In genomic region chr7:157269341-157270059, GRCh38 we compare ENCODE assay signal across 27 cellular contexts.
DNase-seq lines count a peak whose midpoint lies in the region; ATAC-seq and TF ChIP-seq lines count a peak whose summit lies in the region.
"Had no signal": no experiment of that assay in that cellular context is flagged by ENCODE, and none has a peak within 500 bp of the region (broad histone marks: within the 10 kb centered on the region; RNA-seq: fewer than 3 reads in every experiment).

No MANE protein-coding gene starts in this region.

- H3K27ac Mint-ChIP-seq in activated naive CD8-positive, alpha-beta T cell = peak overlapping the region; percentile 54
- no peak overlapping the region for H3K27ac Mint-ChIP-seq in activated naive CD8-positive, alpha-beta T cell treated with anti-CD3 and anti-CD28 coated beads for 36 hours

- no peak for DNase-seq in activated naive CD8-positive, alpha-beta T cell treated with anti-CD3 and anti-CD28 coated beads for 36 hours
- DNase-seq in left lobe of liver (ENCODE audit: low spot score) (peak; percentile 33), suprapubic skin (ENCODE audit: low spot score in 2 of 2) (peak; percentile 44 to 48), GOT3 (lab: John Stamatoyannopoulos, UW) (no peak)
- no peak for DNase-seq in stimulated activated CD4-positive, alpha-beta T cell treated with anti-CD3 and anti-CD28 coated beads, Interleukin-12 subunit alpha, Interleukin-12 subunit beta, amount 100 ng/mL, for 4 hours
- no peak for DNase-seq in activated CD4-positive, alpha-beta T cell treated with anti-CD3 and anti-CD28 coated beads for 48 hours
- DNase-seq: ACHN; adrenal gland; brain microvascular endothelial cell; colonic mucosa; EL; foreskin melanocyte; KBM-7; left colon; naive thymus-derived CD4-positive, alpha-beta T cell; NCI-H1436 treated with DMSO at 0.1 percent for 48 hours; NCI-H510A treated with DMSO at 0.1 percent for 48 hours; NK-92 treated with Interleukin-12 subunit alpha and Interleukin-12 subunit beta, amount 100 ng/mL, for 24 hours; retina; SHP77; stimulated activated CD4-positive, alpha-beta T cell treated with anti-CD3 and anti-CD28 coated beads, Interleukin-2, amount 100 ng/mL, for 48 hours; stimulated activated naive CD4-positive, alpha-beta T cell; SW 1271 had no signal

- no peak overlapping the region for H3K4me3 Mint-ChIP-seq in activated naive CD8-positive, alpha-beta T cell
- no peak overlapping the region for H3K4me3 Mint-ChIP-seq in activated naive CD8-positive, alpha-beta T cell treated with anti-CD3 and anti-CD28 coated beads for 36 hours

- H3K4me1 ChIP-seq in suprapubic skin = peaks cover 31% of the 10 kb centered on the region

- ATAC-seq in left lobe of liver = no peak
- ATAC-seq: HCT116; left colon; naive thymus-derived CD4-positive, alpha-beta T cell had no signal

- WGBS in suprapubic skin = 86% methylated on average over 16 of the region's 16 CpGs

- H3K27me3 Mint-ChIP-seq in activated naive CD8-positive, alpha-beta T cell = no peaks in the 10 kb centered on the region
- no peaks in the 10 kb centered on the region for H3K27me3 Mint-ChIP-seq in activated naive CD8-positive, alpha-beta T cell treated with anti-CD3 and anti-CD28 coated beads for 36 hours
- H3K27me3 Mint-ChIP-seq: naive thymus-derived CD4-positive, alpha-beta T cell had no signal

- H3K4me3 ChIP-seq in suprapubic skin = no peak overlapping the region
- H3K4me3 ChIP-seq: adrenal gland, colonic mucosa, PC-9 had no signal

- peaks cover 40% of the 10 kb centered on the region for H3K36me3 ChIP-seq in suprapubic skin
- H3K36me3 ChIP-seq: colonic mucosa had no signal

- TF ChIP-seq CTCF in VCaP (conservative IDR thresholded peaks at IDR 0.05) (no peak), suprapubic skin (IDR thresholded peaks at IDR 0.05) (no peak)

- no peaks in the 10 kb centered on the region for H3K27me3 ChIP-seq in suprapubic skin
- H3K27me3 ChIP-seq: adrenal gland, brain microvascular endothelial cell, colonic mucosa had no signal

- H3K27ac ChIP-seq in VCaP (peak overlapping the region; percentile 72), suprapubic skin (no peak overlapping the region)
- H3K27ac ChIP-seq: adrenal gland, brain microvascular endothelial cell, colonic mucosa, PC-9 had no signal

- no peaks in the 10 kb centered on the region for H3K9me3 Mint-ChIP-seq in activated naive CD8-positive, alpha-beta T cell (ENCODE audit: low read depth)
- no peaks in the 10 kb centered on the region for H3K9me3 Mint-ChIP-seq in activated naive CD8-positive, alpha-beta T cell treated with anti-CD3 and anti-CD28 coated beads for 36 hours
- H3K9me3 Mint-ChIP-seq: naive thymus-derived CD4-positive, alpha-beta T cell had no signal

- no peaks in the 10 kb centered on the region for H3K9me3 ChIP-seq in suprapubic skin
- H3K9me3 ChIP-seq: adrenal gland, colonic mucosa had no signal

- no peaks in the 10 kb centered on the region for H3K36me3 Mint-ChIP-seq in activated naive CD8-positive, alpha-beta T cell
- peaks cover 15% of the 10 kb centered on the region for H3K36me3 Mint-ChIP-seq in activated naive CD8-positive, alpha-beta T cell treated with anti-CD3 and anti-CD28 coated beads for 36 hours

- no peak for TF ChIP-seq EP300 in suprapubic skin (IDR thresholded peaks at IDR 0.05)

- no peak for TF ChIP-seq POLR2A in suprapubic skin (IDR thresholded peaks at IDR 0.05)

- H3K4me1 Mint-ChIP-seq in activated naive CD8-positive, alpha-beta T cell (ENCODE audit: low read depth) = peaks cover 6% of the 10 kb centered on the region
- H3K4me1 Mint-ChIP-seq in activated naive CD8-positive, alpha-beta T cell treated with anti-CD3 and anti-CD28 coated beads for 36 hours = peaks cover 2% of the 10 kb centered on the region

Comparison
In these comparisons a context has a peak if more than half of its experiments do, and no peak if none do; other contexts are left out.
1. DNase-seq: peak in left lobe of liver (single experiment) and suprapubic skin (2 of 2); none in activated naive CD8-positive, alpha-beta T cell treated with anti-CD3 and anti-CD28 coated beads for 36 hours (single experiment), stimulated activated CD4-positive, alpha-beta T cell treated with anti-CD3 and anti-CD28 coated beads, Interleukin-12 subunit alpha, Interleukin-12 subunit beta, amount 100 ng/mL, for 4 hours (single experiment), GOT3 (single experiment) and activated CD4-positive, alpha-beta T cell treated with anti-CD3 and anti-CD28 coated beads for 48 hours (single experiment).